ENCODE assay signal across 8 cellular contexts in the genomic region with DNA sequence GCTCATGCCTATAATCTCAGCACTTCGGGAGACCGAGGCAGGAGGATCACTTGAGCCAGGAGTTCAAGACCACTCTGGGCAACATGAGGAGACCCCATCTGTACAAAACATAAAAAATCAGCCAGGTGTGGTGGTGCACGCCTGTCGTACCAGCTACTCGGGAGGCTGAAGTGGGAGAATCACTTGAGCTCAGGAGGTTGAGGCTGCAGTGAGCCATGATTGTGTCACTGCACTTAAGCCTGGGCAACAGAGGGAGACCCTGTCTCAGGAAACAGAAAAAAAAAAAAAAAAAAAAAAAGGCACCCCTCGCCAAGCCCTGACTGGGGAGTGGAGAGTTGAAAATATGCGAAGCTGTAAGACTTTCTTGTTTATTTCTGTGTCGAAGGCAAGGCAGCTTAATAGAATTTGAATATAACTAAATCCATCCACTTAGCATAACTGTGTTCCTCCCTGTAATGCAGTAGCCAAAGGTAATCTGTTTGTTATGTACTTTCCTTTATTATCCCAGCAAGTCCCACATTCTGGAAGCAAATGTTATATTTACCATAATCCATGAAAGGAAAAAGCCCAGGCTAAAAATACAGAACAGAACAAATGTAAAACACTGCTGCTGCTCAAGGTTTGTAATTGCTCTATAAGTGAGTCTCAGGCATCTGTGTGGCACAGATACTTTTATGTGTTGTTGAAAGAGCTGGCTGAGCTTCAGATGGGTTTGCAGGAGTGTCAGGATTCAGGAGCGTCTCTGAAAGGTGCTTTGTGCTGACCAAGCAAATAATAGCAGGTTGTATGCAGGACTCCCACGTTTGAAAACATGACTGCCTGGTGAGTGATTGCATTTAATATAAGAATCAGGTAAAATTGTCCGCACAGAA.
A peak's percentile ranks its signal among the peaks of the same experiment; 100 is the strongest.
DNase-seq lines count a peak whose midpoint lies in the region; ATAC-seq and TF ChIP-seq lines count a peak whose summit lies in the region.

No MANE protein-coding gene starts in this region.

- no peak for TF ChIP-seq CTCF in Caco-2 (IDR thresholded peaks at IDR 0.05; ENCODE audit: insufficient read depth in 1 of 2, low read depth in 1 of 2, low read length in 1 of 2, severe bottlenecking in 1 of 2, unreplicated experiment in 1 of 2)

- ATAC-seq in GM19023 (IDR thresholded peaks at IDR 0.05; ENCODE audit: unreplicated experiment) (peak; percentile 15), HG02678 (IDR thresholded peaks at IDR 0.05; ENCODE audit: unreplicated experiment) (peak; percentile 9), naive B cell (ENCODE audit: low read depth in 2 of 2) (no peak)

- H3K4me1 Mint-ChIP-seq in naive B cell (peaks cover 73 to 93% (median 88%) of the 10 kb centered on the region in 3 donors), Caco-2 (ENCODE audit: low read depth, unreplicated experiment) (peaks cover 13% of the 10 kb centered on the region)

- H3K9me3 ChIP-seq in Caco-2: no peaks in the 10 kb centered on the region

- DNase-seq in NCI-H526 (lab: John Stamatoyannopoulos, UW): peak; percentile 75 to 91
- DNase-seq in naive B cell: no peak
- DNase-seq in UCSD-AML1 (lab: John Stamatoyannopoulos, UW; ENCODE audit: unreplicated experiment): no peak
- no peak for DNase-seq in Caco-2
- no peak for DNase-seq in NCI-H2171 (lab: John Stamatoyannopoulos, UW)
- DNase-seq in occipital lobe (lab: John Stamatoyannopoulos, UW): no peak

- peaks cover 16% of the 10 kb centered on the region for H3K4me1 ChIP-seq in Caco-2

- CTCF ChIA-PET in Caco-2 (lab: Charles Lee): no interaction called here

- no peaks in the 10 kb centered on the region for H3K27me3 Mint-ChIP-seq in naive B cell
- peaks cover 7% of the 10 kb centered on the region for H3K27me3 Mint-ChIP-seq in Caco-2 (ENCODE audit: insufficient read depth, unreplicated experiment)

- H3K36me3 Mint-ChIP-seq in naive B cell (no peaks in the 10 kb centered on the region), Caco-2 (ENCODE audit: insufficient read depth, unreplicated experiment) (no peaks in the 10 kb centered on the region)

- no TSS peak for BruUV-seq in Caco-2 (replicated peaks; lab: Mats Ljungman, UMichigan)

- peak overlapping the region; percentile 69 to 95 (median 86) for H3K27ac Mint-ChIP-seq in naive B cell
- H3K27ac Mint-ChIP-seq in Caco-2 (ENCODE audit: unreplicated experiment): no peak overlapping the region

- no peaks in the 10 kb centered on the region for H3K36me3 ChIP-seq in Caco-2 (ENCODE audit: control insufficient read depth, insufficient read depth, low read length)

- intact Hi-C loops in Caco-2 (cut with micrococcal nuclease; ENCODE audit: unreplicated experiment): no loop called here

- no peak overlapping the region for H3K4me3 ChIP-seq in Caco-2 (ENCODE audit: low read depth, low read length)

- H3K9me3 Mint-ChIP-seq in naive B cell: peaks cover 0 to 4% (median 0%) of the 10 kb centered on the region in 7 donors
- peaks cover 19% of the 10 kb centered on the region for H3K9me3 Mint-ChIP-seq in Caco-2 (ENCODE audit: unreplicated experiment)

- H3K4me3 Mint-ChIP-seq in naive B cell: peak overlapping the region; percentile 49 to 88 (median 74)
- H3K4me3 Mint-ChIP-seq in Caco-2 (ENCODE audit: unreplicated experiment): no peak overlapping the region

- POLR2A ChIA-PET in Caco-2 (lab: Charles Lee): no interaction called here

- H3K27me3 ChIP-seq in Caco-2 (replicated peaks; ENCODE audit: control insufficient read depth, insufficient read depth, low read length): no peaks in the 10 kb centered on the region

Comparison
In these comparisons a context has a peak if more than half of its experiments do, and no peak if none do; other contexts are left out.
1. ATAC-seq: peak in GM19023 (single experiment) and HG02678 (single experiment); none in naive B cell (0 of 2).
2. DNase-seq: peak in NCI-H526 (2 of 2); none in naive B cell (single experiment), UCSD-AML1 (single experiment), Caco-2 (0 of 2), NCI-H2171 (single experiment) and occipital lobe (single experiment).